1 cellular context compared by ENCODE assay signal in the genomic region with DNA sequence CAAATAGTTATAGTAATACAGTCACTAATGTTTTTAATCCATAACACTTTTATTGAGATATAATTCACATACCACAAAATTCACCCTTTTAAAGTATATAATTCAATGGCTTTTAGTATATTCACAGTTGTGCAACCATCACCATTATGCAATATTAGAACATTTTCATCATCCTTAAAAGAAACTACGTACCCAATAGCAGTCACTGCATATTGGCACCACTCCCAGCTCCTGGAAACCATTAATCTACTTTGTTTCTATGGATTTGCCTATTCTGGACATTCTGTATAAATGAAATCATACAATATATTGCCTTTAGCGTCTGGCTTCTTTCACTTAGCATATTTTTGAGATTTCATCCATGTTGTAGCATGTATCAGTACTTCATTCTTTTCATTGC.
TF ChIP-seq lines count a peak whose summit lies in the region.

No MANE protein-coding gene starts in this region.

TF ChIP-seq in K562, 482 proteins besides CTCF, POLR2A, EP300 and RAD21 (continued from another document):
- TF ChIP-seq GTF2B (IDR thresholded peaks at IDR 0.05; ENCODE audit: extremely low read depth, insufficient read length): no peak
- no peak for TF ChIP-seq ZNF143 (CRISPR knock-in tag; IDR thresholded peaks at IDR 0.05)
- no peak for TF ChIP-seq U2AF2 (optimal IDR thresholded peaks at IDR 0.05; ENCODE audit: low read depth, low read length)
- TF ChIP-seq, protein P1, sequence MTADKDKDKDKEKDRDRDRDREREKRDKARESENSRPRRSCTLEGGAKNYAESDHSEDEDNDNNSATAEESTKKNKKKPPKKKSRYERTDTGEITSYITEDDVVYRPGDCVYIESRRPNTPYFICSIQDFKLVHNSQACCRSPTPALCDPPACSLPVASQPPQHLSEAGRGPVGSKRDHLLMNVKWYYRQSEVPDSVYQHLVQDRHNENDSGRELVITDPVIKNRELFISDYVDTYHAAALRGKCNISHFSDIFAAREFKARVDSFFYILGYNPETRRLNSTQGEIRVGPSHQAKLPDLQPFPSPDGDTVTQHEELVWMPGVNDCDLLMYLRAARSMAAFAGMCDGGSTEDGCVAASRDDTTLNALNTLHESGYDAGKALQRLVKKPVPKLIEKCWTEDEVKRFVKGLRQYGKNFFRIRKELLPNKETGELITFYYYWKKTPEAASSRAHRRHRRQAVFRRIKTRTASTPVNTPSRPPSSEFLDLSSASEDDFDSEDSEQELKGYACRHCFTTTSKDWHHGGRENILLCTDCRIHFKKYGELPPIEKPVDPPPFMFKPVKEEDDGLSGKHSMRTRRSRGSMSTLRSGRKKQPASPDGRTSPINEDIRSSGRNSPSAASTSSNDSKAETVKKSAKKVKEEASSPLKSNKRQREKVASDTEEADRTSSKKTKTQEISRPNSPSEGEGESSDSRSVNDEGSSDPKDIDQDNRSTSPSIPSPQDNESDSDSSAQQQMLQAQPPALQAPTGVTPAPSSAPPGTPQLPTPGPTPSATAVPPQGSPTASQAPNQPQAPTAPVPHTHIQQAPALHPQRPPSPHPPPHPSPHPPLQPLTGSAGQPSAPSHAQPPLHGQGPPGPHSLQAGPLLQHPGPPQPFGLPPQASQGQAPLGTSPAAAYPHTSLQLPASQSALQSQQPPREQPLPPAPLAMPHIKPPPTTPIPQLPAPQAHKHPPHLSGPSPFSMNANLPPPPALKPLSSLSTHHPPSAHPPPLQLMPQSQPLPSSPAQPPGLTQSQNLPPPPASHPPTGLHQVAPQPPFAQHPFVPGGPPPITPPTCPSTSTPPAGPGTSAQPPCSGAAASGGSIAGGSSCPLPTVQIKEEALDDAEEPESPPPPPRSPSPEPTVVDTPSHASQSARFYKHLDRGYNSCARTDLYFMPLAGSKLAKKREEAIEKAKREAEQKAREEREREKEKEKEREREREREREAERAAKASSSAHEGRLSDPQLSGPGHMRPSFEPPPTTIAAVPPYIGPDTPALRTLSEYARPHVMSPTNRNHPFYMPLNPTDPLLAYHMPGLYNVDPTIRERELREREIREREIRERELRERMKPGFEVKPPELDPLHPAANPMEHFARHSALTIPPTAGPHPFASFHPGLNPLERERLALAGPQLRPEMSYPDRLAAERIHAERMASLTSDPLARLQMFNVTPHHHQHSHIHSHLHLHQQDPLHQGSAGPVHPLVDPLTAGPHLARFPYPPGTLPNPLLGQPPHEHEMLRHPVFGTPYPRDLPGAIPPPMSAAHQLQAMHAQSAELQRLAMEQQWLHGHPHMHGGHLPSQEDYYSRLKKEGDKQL (CRISPR knock-in tag; IDR thresholded peaks at IDR 0.05; ENCODE audit: borderline replicate concordance): no peak
- no peak for TF ChIP-seq SOX6 (IDR thresholded peaks at IDR 0.05)
- TF ChIP-seq JUND (IDR thresholded peaks at IDR 0.05; ENCODE audit: borderline replicate concordance, low read depth, low read length): no peak
- TF ChIP-seq JUND (tag; IDR thresholded peaks at IDR 0.05; ENCODE audit: borderline replicate concordance, low read depth, low read length): no peak
- TF ChIP-seq CEBPB (tag; IDR thresholded peaks at IDR 0.05): peak; percentile 27; the same call in 1 of the 2 replicates
- TF ChIP-seq KDM5B (IDR thresholded peaks at IDR 0.05; ENCODE audit: insufficient replicate concordance, low read depth, low read length): no peak
- TF ChIP-seq ZNF41 (CRISPR knock-in tag; conservative IDR thresholded peaks at IDR 0.05): no peak
- TF ChIP-seq CEBPG (CRISPR knock-in tag; IDR thresholded peaks at IDR 0.05): no peak
- TF ChIP-seq CEBPG (tag; conservative IDR thresholded peaks at IDR 0.05 in 1 of 2, IDR thresholded peaks at IDR 0.05 in 1 of 2): 0 out of 4 replicates have a peak, but pooled peaks of 1 of the 2 experiments have one; percentile 40
- TF ChIP-seq DMBX1 (CRISPR knock-in tag; IDR thresholded peaks at IDR 0.05; ENCODE audit: borderline replicate concordance): no peak
